18 cellular contexts compared by ENCODE assay signal in the genomic region with DNA sequence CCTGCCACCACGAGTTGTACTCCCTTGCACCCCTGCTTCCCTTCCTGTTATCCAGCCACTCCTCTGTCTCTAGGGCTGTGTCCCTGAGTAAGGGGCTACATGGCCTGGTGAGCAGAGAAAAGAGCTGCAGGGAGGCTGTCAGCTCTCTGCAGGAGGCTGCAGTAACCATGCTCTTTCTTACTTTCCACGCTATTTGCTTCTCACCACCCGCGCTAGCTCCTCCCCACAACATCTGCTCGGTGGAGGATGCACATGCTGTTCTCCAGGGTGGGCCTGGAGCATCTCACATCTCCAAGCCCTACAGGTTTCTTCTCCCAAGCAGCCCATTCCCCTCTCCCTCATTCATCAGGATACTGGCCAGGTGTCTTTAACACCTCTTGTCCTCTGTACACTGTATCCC.
DNase-seq lines count a peak whose midpoint lies in the region; ATAC-seq and TF ChIP-seq lines count a peak whose summit lies in the region.
"Had no signal": no experiment of that assay in that cellular context is flagged by ENCODE, and none has a peak within 500 bp of the region (broad histone marks: within the 10 kb centered on the region; RNA-seq: fewer than 3 reads in every experiment).

No MANE protein-coding gene starts in this region.

- H3K4me3 ChIP-seq in IMR-90 (ENCODE audit: insufficient read depth, low read depth, low read length): no peak overlapping the region
- H3K4me3 ChIP-seq in neuronal stem cell (ENCODE audit: low read length in 2 of 2): no peak overlapping the region

- no peaks in the 10 kb centered on the region for H3K4me1 Mint-ChIP-seq in CD4-positive, alpha-beta T cell (ENCODE audit: low read depth)
- peaks cover 2% of the 10 kb centered on the region for H3K4me1 Mint-ChIP-seq in activated CD4-positive, alpha-beta memory T cell treated with anti-CD3 and anti-CD28 coated beads for 36 hours (ENCODE audit: low read depth)

- H3K9me3 ChIP-seq in IMR-90 (ENCODE audit: control insufficient read depth, insufficient read depth, low read length) (no peaks in the 10 kb centered on the region), neuronal stem cell (replicated peaks in 1 of 2; ENCODE audit: control insufficient read depth in 2 of 2, insufficient read depth in 1 of 2, low read depth in 1 of 2, low read length in 2 of 2) (no peaks in the 10 kb centered on the region)
- H3K9me3 ChIP-seq in CD4-positive, alpha-beta T cell (ENCODE audit: control insufficient read depth, low read length): no peaks in the 10 kb centered on the region

- H2BK120ac ChIP-seq in IMR-90 (ENCODE audit: low read depth, low read length): no peak overlapping the region
- no peak overlapping the region for H2BK120ac ChIP-seq in neuronal stem cell (ENCODE audit: low read depth, low read length)

- WGBS in IMR-90 (ENCODE audit: extremely low coverage in 2 of 2, insufficient read length in 1 of 2), 2 experiments: no CpG with 5 or more reads among the region's 5 CpGs
- WGBS in neuronal stem cell (ENCODE audit: extremely low coverage in 2 of 2, insufficient read length in 2 of 2, insufficient replicate concordance in 1 of 2), 2 donors: no CpG with 5 or more reads among the region's 5 CpGs

- TF ChIP-seq RAD21 in IMR-90 (IDR thresholded peaks at IDR 0.05; ENCODE audit: low read length): no peak

- H3K4me1 ChIP-seq in IMR-90 (ENCODE audit: control insufficient read depth, insufficient read depth, low read length): no peaks in the 10 kb centered on the region
- H3K4me1 ChIP-seq in neuronal stem cell (ENCODE audit: control insufficient read depth in 2 of 2, insufficient read depth in 1 of 2, low read depth in 1 of 2, low read length in 2 of 2): peaks cover 0 to 2% of the 10 kb centered on the region in 2 donors

- H3K9ac ChIP-seq in IMR-90 (ENCODE audit: low read depth, low read length): no peak overlapping the region
- no peak overlapping the region for H3K9ac ChIP-seq in neuronal stem cell (ENCODE audit: low read depth, low read length, poor library complexity)

- no peak for TF ChIP-seq CTCF in IMR-90 (conservative IDR thresholded peaks at IDR 0.05; ENCODE audit: low read depth, low read length)
- TF ChIP-seq CTCF in CD4-positive, alpha-beta T cell (IDR thresholded peaks at IDR 0.05): no peak

- ATAC-seq in IMR-90 (ENCODE audit: low read depth): no peak
- ATAC-seq in CD4-positive, alpha-beta T cell (ENCODE audit: poor library complexity): no peak
- no peak for ATAC-seq in HG02759 (IDR thresholded peaks at IDR 0.05; ENCODE audit: unreplicated experiment)

- H3K27ac ChIP-seq in IMR-90 (ENCODE audit: insufficient read depth, low read length): no peak overlapping the region
- H3K27ac ChIP-seq in neuronal stem cell (replicated peaks; ENCODE audit: low read length): no peak overlapping the region
- no peak overlapping the region for H3K27ac ChIP-seq in CD4-positive, alpha-beta T cell (ENCODE audit: low read depth, low read length)
- H3K27ac ChIP-seq: 22Rv1, C4-2B had no signal

- no peaks in the 10 kb centered on the region for H4K20me1 ChIP-seq in IMR-90 (ENCODE audit: insufficient read depth, low read length)

- dilution Hi-C loops in IMR-90 (cut with HindIII; ENCODE audit: low sequenced_read_pairs, unreplicated experiment): no loop called here

- H2AK9ac ChIP-seq in IMR-90 (replicated peaks; ENCODE audit: low read depth, low read length, poor library complexity): no peak overlapping the region

- intact Hi-C loops in IMR-90 (cut with micrococcal nuclease): loop anchor here (5.0 kb wide), 1 partner anchor 1205 kb away; no protein-coding TSS in a partner anchor
- intact Hi-C loops in CD4-positive, alpha-beta T cell (cut with DNase I, micrococcal nuclease): loop anchor here (10.0 kb wide), 2 partner anchors 133 to 1203 kb away; partner anchors contain the start of gene GLUL (in 1 of the 2)
- intact Hi-C loops in activated CD4-positive, alpha-beta memory T cell treated with anti-CD3 and anti-CD28 coated beads for 36 hours (cut with micrococcal nuclease): loop anchor here (5.0 to 10.0 kb wide), 2 partner anchors 125 to 743 kb away; no protein-coding TSS in a partner anchor

- no peaks in the 10 kb centered on the region for H3K9me1 ChIP-seq in IMR-90 (ENCODE audit: insufficient read depth, low read length)

- no peak overlapping the region for H3K56ac ChIP-seq in IMR-90 (ENCODE audit: extremely low read depth, insufficient read depth, low read length)

- H3K4me3 Mint-ChIP-seq in CD4-positive, alpha-beta T cell: no peak overlapping the region
- no peak overlapping the region for H3K4me3 Mint-ChIP-seq in activated CD4-positive, alpha-beta memory T cell treated with anti-CD3 and anti-CD28 coated beads for 36 hours

- no peaks in the 10 kb centered on the region for H3K9me3 Mint-ChIP-seq in CD4-positive, alpha-beta T cell
- no peaks in the 10 kb centered on the region for H3K9me3 Mint-ChIP-seq in activated CD4-positive, alpha-beta memory T cell treated with anti-CD3 and anti-CD28 coated beads for 36 hours

- no peak overlapping the region for H2AK5ac ChIP-seq in IMR-90 (ENCODE audit: low read depth, low read length)
- H2AK5ac ChIP-seq in neuronal stem cell (ENCODE audit: low read depth, low read length): no peak overlapping the region

- H2BK15ac ChIP-seq in IMR-90 (ENCODE audit: low read depth, low read length): no peak overlapping the region
- peak overlapping the region; percentile 28 for H2BK15ac ChIP-seq in neuronal stem cell (ENCODE audit: low read length)

- no peak overlapping the region for H2BK20ac ChIP-seq in IMR-90 (ENCODE audit: low read depth, low read length)

- no peak overlapping the region for H3K27ac Mint-ChIP-seq in CD4-positive, alpha-beta T cell
- no peak overlapping the region for H3K27ac Mint-ChIP-seq in activated CD4-positive, alpha-beta memory T cell treated with anti-CD3 and anti-CD28 coated beads for 36 hours

- H2BK12ac ChIP-seq in neuronal stem cell (ENCODE audit: low read length): no peak overlapping the region

- H3K23ac ChIP-seq in IMR-90 (ENCODE audit: low read depth, low read length) (no peak overlapping the region), neuronal stem cell (ENCODE audit: low read depth, low read length, poor library complexity) (no peak overlapping the region)

- H4K8ac ChIP-seq in IMR-90 (ENCODE audit: low read depth in 2 of 2, low read length in 2 of 2) (no peak overlapping the region), neuronal stem cell (ENCODE audit: low read depth, low read length) (no peak overlapping the region)

- H3K18ac ChIP-seq in IMR-90 (ENCODE audit: low read depth, low read length) (no peak overlapping the region), neuronal stem cell (ENCODE audit: low read length) (peak overlapping the region; percentile 4)

- no peak for TF ChIP-seq POLR2A in IMR-90 (IDR thresholded peaks at IDR 0.05; ENCODE audit: low read depth, low read length)

- no peak overlapping the region for H4K5ac ChIP-seq in IMR-90 (ENCODE audit: low read depth, low read length)

- H3K4me2 ChIP-seq in IMR-90 (ENCODE audit: low read depth, low read length): no peak overlapping the region
- no peak overlapping the region for H3K4me2 ChIP-seq in neuronal stem cell (ENCODE audit: insufficient read depth, low read length, poor library complexity, severe bottlenecking)

- peak overlapping the region; percentile 11 for H2AFZ ChIP-seq in IMR-90 (replicated peaks; ENCODE audit: low read length, poor library complexity)
- no peak overlapping the region for H2AFZ ChIP-seq in neuronal stem cell (ENCODE audit: low read length)

- peaks cover 22% of the 10 kb centered on the region for H3K27me3 Mint-ChIP-seq in CD4-positive, alpha-beta T cell
- H3K27me3 Mint-ChIP-seq in activated CD4-positive, alpha-beta memory T cell treated with anti-CD3 and anti-CD28 coated beads for 36 hours: no peaks in the 10 kb centered on the region

- H3K14ac ChIP-seq in IMR-90 (replicated peaks; ENCODE audit: low read depth, low read length) (no peak overlapping the region), neuronal stem cell (ENCODE audit: low read length) (no peak overlapping the region)

- in situ Hi-C loops in IMR-90 (cut with MboI; ENCODE audit: low sequenced_read_pairs): no loop called here

- H3K4ac ChIP-seq in IMR-90 (ENCODE audit: low read depth, low read length) (no peak overlapping the region), neuronal stem cell (ENCODE audit: low read length) (no peak overlapping the region)

- CTCF ChIA-PET in IMR-90 (lab: Yijun Ruan, JAX): interaction anchor here (0.7 to 2.5 kb wide), 2 partner anchors 225 to 233 kb away, joined by 3 to 7 read pairs; no protein-coding TSS in a partner anchor
- CTCF ChIA-PET in CD4-positive, alpha-beta T cell (lab: Charles Lee): interaction anchor here (5.6 kb wide), 1 partner anchor 233 kb away, joined by 54 read pairs; no protein-coding TSS in a partner anchor
- CTCF ChIA-PET in activated CD4-positive, alpha-beta memory T cell treated with anti-CD3 and anti-CD28 coated beads for 36 hours (lab: Charles Lee): interaction anchor here (1.7 to 9.4 kb wide), 2 partner anchors 230 to 234 kb away, joined by 8 to 103 read pairs; no protein-coding TSS in a partner anchor

- H3K27me3 ChIP-seq in IMR-90 (ENCODE audit: control insufficient read depth, insufficient read depth, low read length) (peaks cover 15% of the 10 kb centered on the region), neuronal stem cell (ENCODE audit: control insufficient read depth in 3 of 3, insufficient read depth in 3 of 3, low read depth in 1 of 3, low read length in 3 of 3) (peaks cover 0 to 3% (median 0%) of the 10 kb centered on the region in 3 experiments)
- H3K27me3 ChIP-seq in CD4-positive, alpha-beta T cell (ENCODE audit: control insufficient read depth, insufficient read depth, low read length): no peaks in the 10 kb centered on the region

- H3K79me1 ChIP-seq in IMR-90 (ENCODE audit: low read depth in 1 of 2, low read length in 2 of 2) (no peaks in the 10 kb centered on the region), neuronal stem cell (ENCODE audit: low read depth, low read length) (no peaks in the 10 kb centered on the region)

- BruUV-seq in IMR-90 (replicated peaks; lab: Mats Ljungman, UMichigan): no TSS peak

- no peak overlapping the region for H4K91ac ChIP-seq in IMR-90 (ENCODE audit: insufficient read depth, low read depth, low read length)
- H4K91ac ChIP-seq in neuronal stem cell (ENCODE audit: low read depth, low read length, poor library complexity): no peak overlapping the region

- H3K36me3 ChIP-seq in IMR-90 (ENCODE audit: control insufficient read depth, insufficient read depth, low read length) (no peaks in the 10 kb centered on the region), neuronal stem cell (replicated peaks in 1 of 2; ENCODE audit: control insufficient read depth in 2 of 2, insufficient read depth in 2 of 2, low read length in 2 of 2) (no peaks in the 10 kb centered on the region)

- no peaks in the 10 kb centered on the region for H3K36me3 Mint-ChIP-seq in CD4-positive, alpha-beta T cell (ENCODE audit: low read depth)
- no peaks in the 10 kb centered on the region for H3K36me3 Mint-ChIP-seq in activated CD4-positive, alpha-beta memory T cell treated with anti-CD3 and anti-CD28 coated beads for 36 hours

- H2BK5ac ChIP-seq in IMR-90 (ENCODE audit: low read depth, low read length, poor library complexity, severe bottlenecking) (no peak overlapping the region), neuronal stem cell (ENCODE audit: low read length) (no peak overlapping the region)

- peak; percentile 73 for DNase-seq in DMS 273 (lab: John Stamatoyannopoulos, UW; ENCODE audit: unreplicated experiment)
- no peak for DNase-seq in DMS 273 treated with DMSO at 0.1 percent for 48 hours (lab: John Stamatoyannopoulos, UW)
- no peak for DNase-seq in IMR-90
- DNase-seq in NCI-H69 (lab: John Stamatoyannopoulos, UW): peak; percentile 90
- no peak for DNase-seq in neuronal stem cell (ENCODE audit: low spot score)
- DNase-seq in CD4-positive, alpha-beta T cell: no peak
- no peak for DNase-seq in activated CD4-positive, alpha-beta memory T cell treated with anti-CD3 and anti-CD28 coated beads for 36 hours
- DNase-seq: ACHN, EL, GF-D8, Kasumi-1, NCI-H1436, NCI-H2081 treated with DMSO at 0.1 percent for 48 hours, NCI-H510A treated with DMSO at 0.1 percent for 48 hours, OCI-M1 had no signal

- POLR2A ChIA-PET in IMR-90 (lab: Charles Lee; ENCODE audit: unreplicated experiment): no interaction called here
- POLR2A ChIA-PET in CD4-positive, alpha-beta T cell (lab: Charles Lee): no interaction called here
- POLR2A ChIA-PET in activated CD4-positive, alpha-beta memory T cell treated with anti-CD3 and anti-CD28 coated beads for 36 hours (lab: Charles Lee): no interaction called here

Comparison
In these comparisons a context has a peak if more than half of its experiments do, and no peak if none do; other contexts are left out.
1. DNase-seq: peak in DMS 273 (single experiment) and NCI-H69 (single experiment); none in DMS 273 treated with DMSO at 0.1 percent for 48 hours (single experiment), IMR-90 (single experiment), neuronal stem cell (single experiment), CD4-positive, alpha-beta T cell (0 of 10) and activated CD4-positive, alpha-beta memory T cell treated with anti-CD3 and anti-CD28 coated beads for 36 hours (single experiment).